ENCODE assay signal across 10 cellular contexts in the genomic region with DNA sequence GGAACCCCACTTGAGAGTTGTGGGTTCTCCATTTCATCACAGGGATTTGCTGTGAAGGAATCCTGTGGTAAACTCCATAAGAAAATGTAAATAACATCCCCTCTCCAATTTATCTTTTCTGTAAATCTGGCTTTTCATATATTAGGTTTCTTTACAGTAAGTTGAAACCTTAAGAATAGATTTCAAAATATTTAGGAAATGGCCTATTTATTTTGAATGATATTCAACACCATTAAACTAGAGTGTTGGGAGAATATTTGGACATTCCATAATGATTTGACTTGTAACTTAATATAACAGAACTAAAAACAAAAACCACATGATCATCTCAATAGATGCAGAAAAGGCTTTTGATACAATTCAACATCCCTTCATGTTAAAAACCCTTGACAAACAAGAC.
"Had no signal": no experiment of that assay in that cellular context is flagged by ENCODE, and none has a peak within 500 bp of the region (broad histone marks: within the 10 kb centered on the region; RNA-seq: fewer than 3 reads in every experiment).

No MANE protein-coding gene starts in this region.

- H3K9me3 Mint-ChIP-seq: HFFc6 had no signal

- H3K27ac Mint-ChIP-seq: HFFc6 had no signal

- H3K9ac ChIP-seq: GM23248 had no signal

- H3K36me3 ChIP-seq: HAP-1 had no signal

- H3K4me3 ChIP-seq: GM23248, HAP-1, K562 had no signal

- H3K27ac ChIP-seq: GM23248, HL-60 had no signal

- ATAC-seq: HCT116, HepG2, K562 had no signal

- DNase-seq: GM23248, GOT3, H7, HFFc6, KG1 had no signal

- H3K4me3 Mint-ChIP-seq: HFFc6 had no signal

- H3K9me3 ChIP-seq: HAP-1 had no signal
